In the genomic region with DNA sequence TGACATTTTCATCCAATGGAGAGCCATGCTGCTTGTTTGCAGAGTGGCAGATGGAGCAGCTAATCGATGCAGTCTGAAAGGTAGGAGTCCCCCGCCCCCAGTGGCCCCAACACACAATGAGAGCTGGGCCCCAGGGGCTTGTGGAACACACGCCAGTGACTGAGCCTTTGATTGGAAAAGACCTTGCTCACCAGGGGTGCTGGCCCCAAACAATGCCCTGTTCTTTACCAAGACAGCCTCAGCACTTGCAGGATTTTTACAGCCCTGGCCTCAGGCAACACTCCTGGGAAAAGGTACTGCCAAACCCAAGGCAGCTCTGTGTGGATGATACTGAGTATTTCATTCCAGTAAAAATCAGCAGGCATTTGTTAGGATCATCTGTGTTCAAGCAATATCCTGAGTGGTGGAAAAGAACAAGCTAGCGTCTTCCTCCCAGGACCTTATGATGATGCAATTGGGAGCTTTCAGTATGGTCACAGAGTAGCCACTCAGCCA, we compare ENCODE assay signal across 1 cellular context.
TF ChIP-seq lines count a peak whose summit lies in the region.

No MANE protein-coding gene starts in this region.

TF ChIP-seq in GM23338, 12 proteins besides CTCF, POLR2A, EP300 and RAD21 (continued from another document):
- TF ChIP-seq, protein P1, sequence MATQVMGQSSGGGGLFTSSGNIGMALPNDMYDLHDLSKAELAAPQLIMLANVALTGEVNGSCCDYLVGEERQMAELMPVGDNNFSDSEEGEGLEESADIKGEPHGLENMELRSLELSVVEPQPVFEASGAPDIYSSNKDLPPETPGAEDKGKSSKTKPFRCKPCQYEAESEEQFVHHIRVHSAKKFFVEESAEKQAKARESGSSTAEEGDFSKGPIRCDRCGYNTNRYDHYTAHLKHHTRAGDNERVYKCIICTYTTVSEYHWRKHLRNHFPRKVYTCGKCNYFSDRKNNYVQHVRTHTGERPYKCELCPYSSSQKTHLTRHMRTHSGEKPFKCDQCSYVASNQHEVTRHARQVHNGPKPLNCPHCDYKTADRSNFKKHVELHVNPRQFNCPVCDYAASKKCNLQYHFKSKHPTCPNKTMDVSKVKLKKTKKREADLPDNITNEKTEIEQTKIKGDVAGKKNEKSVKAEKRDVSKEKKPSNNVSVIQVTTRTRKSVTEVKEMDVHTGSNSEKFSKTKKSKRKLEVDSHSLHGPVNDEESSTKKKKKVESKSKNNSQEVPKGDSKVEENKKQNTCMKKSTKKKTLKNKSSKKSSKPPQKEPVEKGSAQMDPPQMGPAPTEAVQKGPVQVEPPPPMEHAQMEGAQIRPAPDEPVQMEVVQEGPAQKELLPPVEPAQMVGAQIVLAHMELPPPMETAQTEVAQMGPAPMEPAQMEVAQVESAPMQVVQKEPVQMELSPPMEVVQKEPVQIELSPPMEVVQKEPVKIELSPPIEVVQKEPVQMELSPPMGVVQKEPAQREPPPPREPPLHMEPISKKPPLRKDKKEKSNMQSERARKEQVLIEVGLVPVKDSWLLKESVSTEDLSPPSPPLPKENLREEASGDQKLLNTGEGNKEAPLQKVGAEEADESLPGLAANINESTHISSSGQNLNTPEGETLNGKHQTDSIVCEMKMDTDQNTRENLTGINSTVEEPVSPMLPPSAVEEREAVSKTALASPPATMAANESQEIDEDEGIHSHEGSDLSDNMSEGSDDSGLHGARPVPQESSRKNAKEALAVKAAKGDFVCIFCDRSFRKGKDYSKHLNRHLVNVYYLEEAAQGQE (IDR thresholded peaks at IDR 0.05; ENCODE audit: unreplicated experiment) = no peak
- TF ChIP-seq EZH2phosphoT487 (IDR thresholded peaks at IDR 0.05; ENCODE audit: unreplicated experiment) = no peak
